In the genomic region with DNA sequence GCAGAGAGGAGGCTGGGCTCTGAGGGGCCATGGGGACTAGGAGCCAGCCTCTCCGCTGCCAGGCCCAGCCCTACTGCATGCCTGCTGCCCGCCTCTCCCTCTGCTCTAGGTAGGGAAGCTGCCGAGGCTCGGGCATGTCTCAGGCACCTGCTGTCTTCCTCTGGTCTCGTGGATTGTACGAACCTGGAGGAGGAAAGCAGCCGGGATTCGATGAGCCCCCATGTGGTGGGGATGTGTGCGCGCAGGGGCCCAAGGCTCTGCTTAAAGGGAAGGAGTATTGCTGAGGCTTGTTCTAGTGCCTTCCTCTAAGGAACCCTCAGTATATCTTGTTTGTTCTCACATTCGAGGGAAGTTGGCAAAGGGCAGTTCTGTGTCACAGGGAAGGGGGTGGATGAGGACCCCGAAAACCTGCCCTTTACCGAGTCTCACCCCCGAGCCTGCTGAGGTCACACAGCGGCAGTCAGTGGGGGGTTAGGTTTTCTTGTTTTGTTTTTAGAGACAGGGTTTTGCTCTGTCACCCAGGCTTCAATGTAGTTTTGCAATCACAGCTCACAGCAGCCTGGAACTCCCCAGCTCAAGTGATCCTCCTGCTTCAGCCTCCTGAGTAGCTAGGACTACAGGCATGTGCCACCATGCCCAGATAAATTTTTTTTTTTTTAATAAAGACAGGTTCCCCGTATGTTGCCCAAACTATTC, we compare ENCODE assay signal across 10 cellular contexts. TPM values are rescaled to one million over a fixed set of nuclear protein-coding genes. Genes with fewer than 3 reads are reported as not detected.
DNase-seq lines count a peak whose midpoint lies in the region; FAIRE-seq and TF ChIP-seq lines count a peak whose summit lies in the region.
"Had no signal": no experiment of that assay in that cellular context is flagged by ENCODE, and none has a peak within 500 bp of the region (broad histone marks: within the 10 kb centered on the region; RNA-seq: fewer than 3 reads in every experiment).

No MANE protein-coding gene starts in this region.

- no peaks in the 10 kb centered on the region for H3K36me3 Mint-ChIP-seq in CD8-positive, alpha-beta memory T cell

- H3K4me3 Mint-ChIP-seq in CD8-positive, alpha-beta memory T cell, result no peak overlapping the region

- no peak overlapping the region for H3K27ac ChIP-seq in CD8-positive, alpha-beta memory T cell (ENCODE audit: low read depth, low read length)
- H3K27ac ChIP-seq: SK-N-MC had no signal

- POLR2A ChIA-PET in CD8-positive, alpha-beta memory T cell (lab: Charles Lee), result interaction anchor here (0.6 kb wide), 1 partner anchor 408 kb away, joined by 3 read pairs; no protein-coding TSS in a partner anchor

- H3K27me3 Mint-ChIP-seq in CD8-positive, alpha-beta memory T cell, result peaks cover 0 to 3% of the 10 kb centered on the region in 2 donors

- no peak overlapping the region for H3K4me3 ChIP-seq in GM06990 (replicated peaks; ENCODE audit: low read depth, low read length)
- H3K4me3 ChIP-seq in neuron (ENCODE audit: low read length), result no peak overlapping the region
- H3K4me3 ChIP-seq in CD8-positive, alpha-beta memory T cell (ENCODE audit: low read length), result no peak overlapping the region
- H3K4me3 ChIP-seq: SK-N-MC had no signal

- H3K27me3 ChIP-seq in GM06990 (replicated peaks; ENCODE audit: control insufficient read depth, insufficient read depth, low read length) (no peaks in the 10 kb centered on the region; the same call in 1 of the 2 replicates), neuron (ENCODE audit: insufficient read depth, low read length) (no peaks in the 10 kb centered on the region)
- no peaks in the 10 kb centered on the region for H3K27me3 ChIP-seq in CD8-positive, alpha-beta memory T cell (ENCODE audit: insufficient read depth, low read length, poor library complexity, severe bottlenecking)

- peak; percentile 34 for TF ChIP-seq CTCF in GM06990 (IDR thresholded peaks at IDR 0.05; ENCODE audit: insufficient read depth, low read length, poor library complexity, severe bottlenecking)

- H3K9me3 Mint-ChIP-seq in CD8-positive, alpha-beta memory T cell, result no peaks in the 10 kb centered on the region

- peaks cover 11% of the 10 kb centered on the region for H3K4me1 ChIP-seq in neuron (ENCODE audit: insufficient read depth, low read length)
- peaks cover 19% of the 10 kb centered on the region for H3K4me1 ChIP-seq in CD8-positive, alpha-beta memory T cell (ENCODE audit: insufficient read depth, low read length)

- no peaks in the 10 kb centered on the region for H3K9me3 ChIP-seq in neuron (ENCODE audit: low read length)
- H3K9me3 ChIP-seq in CD8-positive, alpha-beta memory T cell (ENCODE audit: low read length), result no peaks in the 10 kb centered on the region

- CTCF ChIA-PET in CD8-positive, alpha-beta memory T cell (lab: Charles Lee), result interaction anchor here (1.0 kb wide), 1 partner anchor 32 kb away, joined by 8 read pairs; no protein-coding TSS in a partner anchor

- H2AFZ ChIP-seq in neuron (ENCODE audit: low read depth, low read length), result peak overlapping the region; percentile 32

- no peak for FAIRE-seq in frontal cortex (lab: Jason Lieb, UNC)

- DNase-seq in GM06990 (ENCODE audit: extremely low read depth, insufficient read length) (no peak), NCI-H226 (peak; percentile 55), dermis blood vessel endothelial cell (peak; percentile 62), pons (ENCODE audit: low spot score) (no peak), frontal cortex (ENCODE audit: low spot score in 2 of 2) (no peak), NCI-H1105 (lab: John Stamatoyannopoulos, UW) (no peak)
- DNase-seq in CD8-positive, alpha-beta memory T cell, result no peak
- DNase-seq: left cardiac atrium had no signal

- no peaks in the 10 kb centered on the region for H3K36me3 ChIP-seq in GM06990 (ENCODE audit: control insufficient read depth, insufficient read depth, low read length)
- no peaks in the 10 kb centered on the region for H3K36me3 ChIP-seq in neuron (ENCODE audit: insufficient read depth, low read length)
- H3K36me3 ChIP-seq in CD8-positive, alpha-beta memory T cell (ENCODE audit: insufficient read depth, low read length), result no peaks in the 10 kb centered on the region

- peak overlapping the region in 1 of 8 donors; percentile 29 for H3K27ac Mint-ChIP-seq in CD8-positive, alpha-beta memory T cell

- H3K4me1 Mint-ChIP-seq in CD8-positive, alpha-beta memory T cell, result peaks cover 10 to 19% (median 11%) of the 10 kb centered on the region in 3 donors

RNA-seq across cellular contexts. Expression of a gene that starts 21.3 kb away (rescaled TPM):
- 4.4 and 4.7 TPM in 2 replicates for total RNA-seq in dermis blood vessel endothelial cell
- total RNA-seq in frontal cortex, result 4.9 TPM
- total RNA-seq in CD8-positive, alpha-beta memory T cell, result under 1 TPM; 0.11 to 0.20 TPM
- not detected for polyA plus RNA-seq in CD8-positive, alpha-beta memory T cell

RNA-seq across cellular contexts. Expression of a gene that starts 51.0 kb away (rescaled TPM):
- total RNA-seq in dermis blood vessel endothelial cell, result 0.17 and 0.28 TPM in 2 replicates
- total RNA-seq in frontal cortex, result 0.82 TPM
- under 1 TPM; 0.70 to 0.93 TPM for total RNA-seq in CD8-positive, alpha-beta memory T cell
- polyA plus RNA-seq in CD8-positive, alpha-beta memory T cell, result 0.63 TPM

Comparison
In these comparisons a context has a peak if more than half of its experiments do, and no peak if none do; other contexts are left out.
1. DNase-seq: peak in NCI-H226 (single experiment) and dermis blood vessel endothelial cell (single experiment); none in GM06990 (single experiment), pons (single experiment), frontal cortex (0 of 2), NCI-H1105 (single experiment) and CD8-positive, alpha-beta memory T cell (0 of 5).